Comparison of ENCODE assay signal across 8 cellular contexts in genomic region chr12:124399622-124400021, GRCh38.
DNase-seq lines count a peak whose midpoint lies in the region; ATAC-seq and TF ChIP-seq lines count a peak whose summit lies in the region.

No MANE protein-coding gene starts in this region.

- H4K20me1 ChIP-seq in DND-41 (ENCODE audit: insufficient read depth, low read length), result peaks cover 63% of the 10 kb centered on the region
- peaks cover 7% of the 10 kb centered on the region for H4K20me1 ChIP-seq in Loucy (ENCODE audit: insufficient read depth, low read length, poor library complexity, severe bottlenecking)

- H3K27me3 ChIP-seq in DND-41 (ENCODE audit: insufficient read depth, low read length, poor library complexity) (no peaks in the 10 kb centered on the region), Loucy (ENCODE audit: insufficient read depth, low read length, poor library complexity, severe bottlenecking) (no peaks in the 10 kb centered on the region)

- no peaks in the 10 kb centered on the region for H3F3A ChIP-seq in Loucy (ENCODE audit: low read depth)

- H3K4me1 ChIP-seq in DND-41 (ENCODE audit: insufficient read depth, low read length) (no peaks in the 10 kb centered on the region), Loucy (ENCODE audit: insufficient read depth, low read length, poor library complexity, severe bottlenecking) (no peaks in the 10 kb centered on the region)

- no peak overlapping the region for H3K27ac Mint-ChIP-seq in activated naive CD8-positive, alpha-beta T cell treated with anti-CD3 and anti-CD28 coated beads, Interleukin-2, amount 50 U/mL, for 24 hours

- DNase-seq in DND-41 (peak; percentile 39), left lobe of liver (ENCODE audit: low spot score) (no peak), NCI-H146 (lab: John Stamatoyannopoulos, UW) (no peak), NCI-H1417 (lab: John Stamatoyannopoulos, UW) (no peak), NCI-H2227 treated with DMSO at 0.1 percent for 48 hours (lab: John Stamatoyannopoulos, UW) (no peak)
- DNase-seq in activated naive CD8-positive, alpha-beta T cell treated with anti-CD3 and anti-CD28 coated beads, Interleukin-2, amount 50 U/mL, for 24 hours, result peak; percentile 25

- H3K36me3 ChIP-seq in DND-41 (ENCODE audit: insufficient read depth, low read length) (peaks cover 85% of the 10 kb centered on the region), Loucy (ENCODE audit: insufficient read depth, low read length) (peaks cover 76% of the 10 kb centered on the region)

- no peaks in the 10 kb centered on the region for H3K9me3 Mint-ChIP-seq in activated naive CD8-positive, alpha-beta T cell treated with anti-CD3 and anti-CD28 coated beads, Interleukin-2, amount 50 U/mL, for 24 hours

- H3K9me2 ChIP-seq in Loucy (replicated peaks; ENCODE audit: low read depth, low read length), result no peaks in the 10 kb centered on the region

- H2AFZ ChIP-seq in DND-41 (ENCODE audit: low read depth, low read length), result no peak overlapping the region
- no peak overlapping the region for H2AFZ ChIP-seq in Loucy (ENCODE audit: low read length)

- H3K79me2 ChIP-seq in DND-41 (ENCODE audit: insufficient read depth, low read length) (no peaks in the 10 kb centered on the region), Loucy (ENCODE audit: insufficient read depth, low read length) (no peaks in the 10 kb centered on the region; the same call in 1 of the 2 replicates)

- no peaks in the 10 kb centered on the region for H3K4me1 Mint-ChIP-seq in activated naive CD8-positive, alpha-beta T cell treated with anti-CD3 and anti-CD28 coated beads, Interleukin-2, amount 50 U/mL, for 24 hours

- H3K9me3 ChIP-seq in DND-41 (ENCODE audit: insufficient read depth, low read length, severe bottlenecking), result no peaks in the 10 kb centered on the region
- H3K9me3 ChIP-seq in Loucy (ENCODE audit: insufficient read depth, low read depth, low read length), result no peaks in the 10 kb centered on the region

- H3K27ac ChIP-seq in DND-41 (ENCODE audit: low read length), result no peak overlapping the region

- ATAC-seq in DND-41 (ENCODE audit: insufficient read depth, low read depth), result 0 out of 3 replicates have a peak, but pooled peaks have one; percentile 17
- ATAC-seq in activated naive CD8-positive, alpha-beta T cell treated with anti-CD3 and anti-CD28 coated beads, Interleukin-2, amount 50 U/mL, for 24 hours, result no peak
- ATAC-seq in left lobe of liver, result peak; percentile 45
- no peak for ATAC-seq in HG02678 (IDR thresholded peaks at IDR 0.05; ENCODE audit: unreplicated experiment)

- H3K4me3 Mint-ChIP-seq in activated naive CD8-positive, alpha-beta T cell treated with anti-CD3 and anti-CD28 coated beads, Interleukin-2, amount 50 U/mL, for 24 hours, result no peak overlapping the region

- H3K4me3 ChIP-seq in DND-41 (ENCODE audit: low read depth in 1 of 2, low read length in 2 of 2), result no peak overlapping the region
- no peak overlapping the region for H3K4me3 ChIP-seq in Loucy (ENCODE audit: low read length, poor library complexity, severe bottlenecking)

- peak; percentile 67 for TF ChIP-seq CTCF in DND-41 (IDR thresholded peaks at IDR 0.05; ENCODE audit: borderline replicate concordance, extremely low read depth, low read length, poor library complexity, severe bottlenecking)
- peak; percentile 69 for TF ChIP-seq CTCF in Loucy (conservative IDR thresholded peaks at IDR 0.05; ENCODE audit: low read length)

- H3K4me2 ChIP-seq in DND-41 (ENCODE audit: insufficient read depth, low read length) (no peak overlapping the region), Loucy (ENCODE audit: low read depth, low read length, poor library complexity, severe bottlenecking) (no peak overlapping the region)

- no peaks in the 10 kb centered on the region for H3K27me3 Mint-ChIP-seq in activated naive CD8-positive, alpha-beta T cell treated with anti-CD3 and anti-CD28 coated beads, Interleukin-2, amount 50 U/mL, for 24 hours

- H3K9ac ChIP-seq in DND-41 (ENCODE audit: low read depth, low read length) (no peak overlapping the region), Loucy (ENCODE audit: low read depth, low read length, poor library complexity, severe bottlenecking) (no peak overlapping the region)

- peaks cover 13% of the 10 kb centered on the region for H3K36me3 Mint-ChIP-seq in activated naive CD8-positive, alpha-beta T cell treated with anti-CD3 and anti-CD28 coated beads, Interleukin-2, amount 50 U/mL, for 24 hours (ENCODE audit: low read depth)

Comparison
In these comparisons a context has a peak if more than half of its experiments do, and no peak if none do; other contexts are left out.
1. ATAC-seq: peak in DND-41 (single experiment) and left lobe of liver (single experiment); none in activated naive CD8-positive, alpha-beta T cell treated with anti-CD3 and anti-CD28 coated beads, Interleukin-2, amount 50 U/mL, for 24 hours (single experiment) and HG02678 (single experiment).
2. DNase-seq: peak in DND-41 (single experiment) and activated naive CD8-positive, alpha-beta T cell treated with anti-CD3 and anti-CD28 coated beads, Interleukin-2, amount 50 U/mL, for 24 hours (single experiment); none in left lobe of liver (single experiment), NCI-H146 (single experiment), NCI-H1417 (0 of 3) and NCI-H2227 treated with DMSO at 0.1 percent for 48 hours (single experiment).